ENCODE assay signal across 1 cellular context in the genomic region with DNA sequence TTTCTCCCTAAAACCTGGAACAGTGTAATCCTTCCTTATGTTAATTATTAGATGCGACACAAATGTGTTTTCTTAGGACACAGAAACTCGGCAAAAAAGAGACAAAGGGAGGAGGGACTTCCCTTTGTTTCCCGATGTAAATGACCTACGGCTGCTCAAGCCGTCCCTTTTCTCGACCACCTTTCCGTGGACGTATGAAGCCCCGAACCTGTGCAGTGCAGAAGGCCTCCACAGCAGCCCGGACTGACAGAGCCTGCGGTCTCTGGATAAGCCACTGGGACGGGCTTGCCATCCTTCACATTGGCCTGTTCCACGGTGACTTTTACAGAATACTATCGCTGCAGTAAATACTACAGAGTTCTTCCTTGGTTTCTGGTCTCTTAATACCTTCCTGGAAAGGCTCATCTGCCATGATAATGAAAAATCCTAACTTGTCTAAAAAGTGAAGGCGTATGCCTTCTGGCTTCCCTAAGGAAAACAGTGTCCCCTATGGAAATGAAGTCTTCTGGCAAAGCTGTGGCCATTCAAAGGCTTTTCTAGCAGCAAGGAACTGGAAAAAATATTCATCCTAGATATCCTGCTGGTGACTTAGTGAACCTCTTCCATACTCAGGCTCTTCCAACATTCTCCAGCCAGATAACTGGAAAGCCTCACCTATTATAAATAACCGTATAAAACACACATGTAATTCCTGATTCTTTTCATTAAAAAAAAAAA.
TF ChIP-seq lines count a peak whose summit lies in the region.

No MANE protein-coding gene starts in this region.

TF ChIP-seq in H1, 55 proteins besides CTCF, POLR2A, EP300 and RAD21:
- TF ChIP-seq POLR2AphosphoS5 (IDR thresholded peaks at IDR 0.05; ENCODE audit: low read depth, low read length) (peak; percentile 15; the same call in 1 of the 2 replicates), GABPA (IDR thresholded peaks at IDR 0.05; ENCODE audit: borderline replicate concordance, insufficient read depth, low read length) (no peak), BACH1 (IDR thresholded peaks at IDR 0.05; ENCODE audit: low read length) (no peak), SAP30 (IDR thresholded peaks at IDR 0.05; ENCODE audit: insufficient read depth, insufficient replicate concordance, low read length) (no peak), ASH2L (IDR thresholded peaks at IDR 0.05; ENCODE audit: low read length) (peak; percentile 47), KDM1A (IDR thresholded peaks at IDR 0.05; ENCODE audit: borderline replicate concordance, low read length) (no peak)
TF ChIP-seq in H1: peak in this region for 2.
